ENCODE assay signal across 27 cellular contexts in genomic region chr1:26189751-26190275, GRCh38. TPM values are rescaled to one million over a fixed set of nuclear protein-coding genes. Genes with fewer than 3 reads are reported as not detected.
DNase-seq lines count a peak whose midpoint lies in the region; ATAC-seq, FAIRE-seq and TF ChIP-seq lines count a peak whose summit lies in the region.
"Had no signal": no experiment of that assay in that cellular context is flagged by ENCODE, and none has a peak within 500 bp of the region (broad histone marks: within the 10 kb centered on the region; RNA-seq: fewer than 3 reads in every experiment).

No MANE protein-coding gene starts in this region.

- no peak for TF ChIP-seq POLR2A in H1 (IDR thresholded peaks at IDR 0.05; ENCODE audit: control extremely low read depth in 1 of 2, low read depth in 2 of 2, low read length in 2 of 2)

- H2AK5ac ChIP-seq in H1 (ENCODE audit: low read depth, low read length): no peak overlapping the region

- WGBS in SK-N-SH (ENCODE audit: low lambda C conversion rate): 64% methylated on average over 5 of the region's 7 CpGs
- WGBS in H1 (ENCODE audit: extremely low coverage in 1 of 2, insufficient coverage in 1 of 2, insufficient read length in 1 of 2, insufficient replicate concordance in 2 of 2, low coverage in 1 of 2, low lambda C conversion rate in 2 of 2, missing lambda C conversion rate in 1 of 2), 2 experiments: 92% methylated on average over 7 of the region's 7 CpGs; no CpG with 5 or more reads in 1 of the 2 experiments
- 67 to 75% (median 72%) methylated on average over 7 of the region's 7 CpGs for WGBS in psoas muscle, 3 donors

- H3K23ac ChIP-seq in H1 (ENCODE audit: insufficient read length): no peak overlapping the region

- H2BK120ac ChIP-seq in H1 (replicated peaks; ENCODE audit: low read depth, low read length): no peak overlapping the region

- H3K4me1 ChIP-seq in SK-N-SH (ENCODE audit: control insufficient read depth in 1 of 2, insufficient read depth in 2 of 2, low read depth in 1 of 2, low read length in 1 of 2): no peaks in the 10 kb centered on the region
- peaks cover 0 to 7% (median 2%) of the 10 kb centered on the region in 4 experiments; a peak in 3 of 7 replicates for H3K4me1 ChIP-seq in H1 (replicated peaks in 1 of 4; ENCODE audit: control insufficient read depth in 3 of 4, insufficient read depth in 4 of 4, low read length in 3 of 4)
- H3K4me1 ChIP-seq in psoas muscle: no peaks in the 10 kb centered on the region
- H3K4me1 ChIP-seq: heart left ventricle, left ventricle myocardium inferior, upper lobe of right lung had no signal

- no peak overlapping the region for H3K27ac Mint-ChIP-seq in natural killer cell
- H3K27ac Mint-ChIP-seq: activated naive CD4-positive, alpha-beta T cell treated with anti-CD3 and anti-CD28 coated beads for 36 hours; immature natural killer cell; natural killer cell treated with Interleukin-12 subunit alpha and Interleukin-12 subunit beta and Interleukin-15 and Interleukin-18, amount 100 ng/mL, for 72 hours; T-helper 17 cell had no signal

- H3K23me2 ChIP-seq in H1 (ENCODE audit: low read depth, low read length): no peaks in the 10 kb centered on the region

- H3K27ac ChIP-seq in SK-N-SH (ENCODE audit: low read depth in 2 of 2, low read length in 1 of 2) (no peak overlapping the region), H1 (ENCODE audit: low read depth, low read length) (no peak overlapping the region), psoas muscle (no peak overlapping the region)
- H3K27ac ChIP-seq: heart left ventricle, left ventricle myocardium inferior, upper lobe of right lung had no signal

- no peaks in the 10 kb centered on the region for H3K79me1 ChIP-seq in H1 (ENCODE audit: low read depth, low read length)

- no peak overlapping the region for H3K56ac ChIP-seq in H1 (replicated peaks; ENCODE audit: insufficient read length, low read depth, low read length)

- H3K36me3 Mint-ChIP-seq in natural killer cell: no peaks in the 10 kb centered on the region
- H3K36me3 Mint-ChIP-seq: natural killer cell treated with Interleukin-12 subunit alpha and Interleukin-12 subunit beta and Interleukin-15 and Interleukin-18, amount 100 ng/mL, for 72 hours had no signal

- ATAC-seq in SK-N-SH treated with all-trans-retinoic acid at 6 μM for 48 hours (no peak), psoas muscle (peak in 3 of 4 donors; percentile 17 to 45 (median 26)), natural killer cell (no peak)
- ATAC-seq: natural killer cell treated with Interleukin-12 subunit alpha and Interleukin-12 subunit beta and Interleukin-15 and Interleukin-18, amount 100 ng/mL, for 72 hours; T-helper 17 cell had no signal

- no peak overlapping the region; the same call in 1 of the 2 replicates for H4K8ac ChIP-seq in H1 (ENCODE audit: extremely low read depth, insufficient read depth, low read length)

- H3K4me3 Mint-ChIP-seq in natural killer cell: no peak overlapping the region
- H3K4me3 Mint-ChIP-seq: activated naive CD4-positive, alpha-beta T cell treated with anti-CD3 and anti-CD28 coated beads for 36 hours; immature natural killer cell; natural killer cell treated with Interleukin-12 subunit alpha and Interleukin-12 subunit beta and Interleukin-15 and Interleukin-18, amount 100 ng/mL, for 72 hours; T-helper 17 cell had no signal

- DNase-seq in SK-N-SH (no peak), H1 (ENCODE audit: low read depth in 1 of 2, low spot score in 2 of 2) (no peak), psoas muscle (no peak), AG08395 (ENCODE audit: low spot score) (no peak), natural killer cell (no peak)
- DNase-seq: activated CD4-positive, alpha-beta T cell treated with anti-CD3 and anti-CD28 coated beads for 4 hours; activated naive CD4-positive, alpha-beta T cell treated with anti-CD3 and anti-CD28 coated beads for 36 hours; activated T-cell treated with anti-CD3 and anti-CD28 coated beads, Interleukin-2, amount 50 U/mL, for 48 hours; caudate nucleus; heart left ventricle; immature natural killer cell; IMR-90; left ventricle myocardium inferior; MM.1S; NCI-H2107; NK-92 treated with Interleukin-12 subunit alpha and Interleukin-12 subunit beta, amount 100 ng/mL, for 24 hours; stimulated activated CD8-positive, alpha-beta memory T cell treated with anti-CD3 and anti-CD28 coated beads, Interleukin-4, amount 100 ng/mL, for 48 hours; T-helper 17 cell; upper lobe of right lung had no signal

- intact Hi-C loops in psoas muscle (cut with DNase I) (no loop called here), natural killer cell (cut with micrococcal nuclease) (no loop called here)

- no peak overlapping the region for H3K4me2 ChIP-seq in SK-N-SH
- 0 out of 4 replicates have a peak overlapping the region, but pooled peaks of 1 of the 2 experiments have one; percentile 29 for H3K4me2 ChIP-seq in H1 (ENCODE audit: insufficient read depth in 1 of 2, low read depth in 2 of 2, low read length in 2 of 2)

- H2BK12ac ChIP-seq in H1 (ENCODE audit: low read depth, low read length): peak overlapping the region; percentile 32; the same call in 1 of the 2 replicates

- H4K5ac ChIP-seq in H1 (ENCODE audit: insufficient read length, low read depth, low read length): no peak overlapping the region

- POLR2A ChIA-PET in SK-N-SH (lab: Yijun Ruan, JAX) (no interaction called here), H1 (lab: Charles Lee; ENCODE audit: partially characterized antibody) (interaction anchor here (0.6 to 3.2 kb wide), 14 partner anchors 9 to 298 kb away, joined by 3 to 22 read pairs (median 4); partner anchors contain the start of genes CEP85, CNKSR1, SH3BGRL3 and ZNF593)

- H3K79me2 ChIP-seq in SK-N-SH (ENCODE audit: insufficient read depth) (no peaks in the 10 kb centered on the region), H1 (ENCODE audit: control insufficient read depth in 1 of 2, insufficient read depth in 2 of 2, low read length in 2 of 2) (no peaks in the 10 kb centered on the region)

- no peak for FAIRE-seq in H1 (lab: Jason Lieb, UNC)
- FAIRE-seq: endothelial cell of umbilical vein, GM12891 had no signal

- no peak overlapping the region for H3K4me3 ChIP-seq in SK-N-SH (ENCODE audit: low read depth in 2 of 2, low read length in 1 of 2)
- H3K4me3 ChIP-seq in H1 (ENCODE audit: extremely low read depth in 1 of 4, insufficient read depth in 2 of 4, low read depth in 3 of 4, low read length in 4 of 4): no peak overlapping the region
- no peak overlapping the region for H3K4me3 ChIP-seq in psoas muscle
- H3K4me3 ChIP-seq: heart left ventricle, left ventricle myocardium inferior, upper lobe of right lung had no signal

- H3K14ac ChIP-seq in H1 (ENCODE audit: insufficient read length): no peak overlapping the region

- no peak overlapping the region for H3K9ac ChIP-seq in SK-N-SH
- H3K9ac ChIP-seq in H1 (replicated peaks in 1 of 4; ENCODE audit: extremely low read depth in 1 of 4, low read depth in 3 of 4, low read length in 3 of 4): no peak overlapping the region

- no peak overlapping the region for H2BK15ac ChIP-seq in H1 (ENCODE audit: low read length)

- no peak for TF ChIP-seq RAD21 in SK-N-SH (IDR thresholded peaks at IDR 0.05; ENCODE audit: low read length)
- TF ChIP-seq RAD21 in H1 (IDR thresholded peaks at IDR 0.05 in 1 of 2, conservative IDR thresholded peaks at IDR 0.05 in 1 of 2; ENCODE audit: low read depth in 2 of 2, low read length in 2 of 2): no peak

- no peaks in the 10 kb centered on the region; the same call in 1 of the 2 replicates for H3K27me3 ChIP-seq in SK-N-SH (ENCODE audit: insufficient read depth)
- H3K27me3 ChIP-seq in H1 (replicated peaks in 1 of 4; ENCODE audit: control insufficient read depth in 3 of 4, extremely low read depth in 1 of 4, insufficient read depth in 3 of 4, low read length in 3 of 4): no peaks in the 10 kb centered on the region
- no peaks in the 10 kb centered on the region for H3K27me3 ChIP-seq in psoas muscle (ENCODE audit: insufficient read depth in 3 of 3, low read length in 2 of 3)
- H3K27me3 ChIP-seq: heart left ventricle, upper lobe of right lung had no signal

- H3K27me3 Mint-ChIP-seq in natural killer cell (ENCODE audit: low read depth in 2 of 2): peaks cover 0 to 3% of the 10 kb centered on the region in 2 donors
- H3K27me3 Mint-ChIP-seq: T-helper 17 cell had no signal

- H2AFZ ChIP-seq in SK-N-SH (ENCODE audit: low read depth) (no peak overlapping the region), H1 (ENCODE audit: low read length) (no peak overlapping the region)

- H4K20me1 ChIP-seq in SK-N-SH (ENCODE audit: insufficient read depth) (no peaks in the 10 kb centered on the region), H1 (replicated peaks in 1 of 2; ENCODE audit: control insufficient read depth in 1 of 2, insufficient read depth in 2 of 2, low read length in 2 of 2) (no peaks in the 10 kb centered on the region)

- H3K18ac ChIP-seq in H1 (ENCODE audit: extremely low read depth, low read length): no peak overlapping the region

- H3K36me3 ChIP-seq in SK-N-SH (replicated peaks in 1 of 2; ENCODE audit: control insufficient read depth in 1 of 2, insufficient read depth in 2 of 2, low read length in 1 of 2) (no peaks in the 10 kb centered on the region), H1 (ENCODE audit: control insufficient read depth in 2 of 4, insufficient read depth in 4 of 4, low read length in 3 of 4) (peaks cover 0 to 10% (median 1%) of the 10 kb centered on the region in 4 experiments; a peak in 3 of 8 replicates), psoas muscle (ENCODE audit: insufficient read depth in 1 of 2, low read depth in 1 of 2) (peaks cover 0 to 51% of the 10 kb centered on the region in 2 donors)
- H3K36me3 ChIP-seq: heart left ventricle, upper lobe of right lung had no signal

- H3K9me3 ChIP-seq in SK-N-SH: no peaks in the 10 kb centered on the region
- no peaks in the 10 kb centered on the region for H3K9me3 ChIP-seq in H1 (ENCODE audit: insufficient read depth in 2 of 2, low read depth in 1 of 2, low read length in 1 of 2)
- no peaks in the 10 kb centered on the region for H3K9me3 ChIP-seq in psoas muscle
- H3K9me3 ChIP-seq: heart left ventricle, left ventricle myocardium inferior, upper lobe of right lung had no signal

- H3K4ac ChIP-seq in H1 (replicated peaks; ENCODE audit: insufficient read length, low read depth, low read length): no peak overlapping the region

- no peak overlapping the region for H2BK5ac ChIP-seq in H1 (ENCODE audit: low read depth, low read length)

- H3F3A ChIP-seq in SK-N-SH (replicated peaks; ENCODE audit: insufficient read depth): no peaks in the 10 kb centered on the region

- H2BK20ac ChIP-seq in H1 (ENCODE audit: low read length): no peak overlapping the region

- peak overlapping the region; percentile 67 for H4K91ac ChIP-seq in H1 (replicated peaks; ENCODE audit: insufficient read length, low read length)

- peak; percentile 7; the same call in 1 of the 2 replicates for TF ChIP-seq CTCF in SK-N-SH (IDR thresholded peaks at IDR 0.05)
- TF ChIP-seq CTCF in H1 (IDR thresholded peaks at IDR 0.05; ENCODE audit: control extremely low read depth in 1 of 3, insufficient read depth in 1 of 3, low read depth in 1 of 3, low read length in 3 of 3): no peak
- TF ChIP-seq CTCF in psoas muscle (IDR thresholded peaks at IDR 0.05): no peak
- TF ChIP-seq CTCF in natural killer cell (IDR thresholded peaks at IDR 0.05): no peak

- H3K9me2 ChIP-seq in SK-N-SH: no peaks in the 10 kb centered on the region

- H3K4me1 Mint-ChIP-seq in natural killer cell: peaks cover 0 to 4% of the 10 kb centered on the region in 2 donors
- H3K4me1 Mint-ChIP-seq: immature natural killer cell had no signal

- CTCF ChIA-PET in SK-N-SH (lab: Yijun Ruan, JAX): interaction anchor here (1.0 to 1.9 kb wide), 3 partner anchors 13 to 20 kb away, joined by 3 to 4 read pairs (median 4); partner anchors contain the start of gene ZNF593
- CTCF ChIA-PET in H1 (lab: Charles Lee; ENCODE audit: partially characterized antibody): interaction anchor here (0.6 to 12.6 kb wide), 35 partner anchors 10 to 174 kb away, joined by 3 to 159 read pairs (median 5); partner anchors contain the start of genes C1orf232, CD52, CEP85 and CNKSR1

- no peaks in the 10 kb centered on the region for H3K9me3 Mint-ChIP-seq in natural killer cell
- H3K9me3 Mint-ChIP-seq: activated naive CD4-positive, alpha-beta T cell treated with anti-CD3 and anti-CD28 coated beads for 36 hours; immature natural killer cell; natural killer cell treated with Interleukin-12 subunit alpha and Interleukin-12 subunit beta and Interleukin-15 and Interleukin-18, amount 100 ng/mL, for 72 hours had no signal

- TF ChIP-seq EP300 in SK-N-SH (IDR thresholded peaks at IDR 0.05; ENCODE audit: borderline replicate concordance in 1 of 2, low read depth in 1 of 2, low read length in 1 of 2) (no peak), H1 (IDR thresholded peaks at IDR 0.05; ENCODE audit: borderline replicate concordance in 1 of 2, low read depth in 2 of 2, low read length in 2 of 2) (no peak)

RNA-seq across cellular contexts. Expression of gene CATSPER4, which starts 0.6 kb away (rescaled TPM):
- polyA plus RNA-seq in SK-N-SH (2012; rRNA removed): not detected in 2 replicates
- not detected in 2 replicates for polyA plus RNA-seq in SK-N-SH (2012; cell fraction: cytosol; rRNA removed)
- not detected in 2 replicates for polyA plus RNA-seq in SK-N-SH (2012; cell fraction: nucleus; rRNA removed)
- total RNA-seq in H1 (2021; fragmentation: NEBNext Ultra II Directional; extraction: Animal tissue kit (Norgen Biotek cat#: 25700)): 0.65 and 0.90 TPM in 2 replicates
- polyA plus RNA-seq in H1 (2011; rRNA removed): 0.83 TPM in 2 replicates
- polyA plus RNA-seq in H1 (2011; cell fraction: cytosol; rRNA removed): 1.1 TPM
- 1.9 TPM for polyA plus RNA-seq in H1 (2011; cell fraction: nucleus; rRNA removed)
- polyA plus RNA-seq in H1 (2012, experiment 1 of 2): 0.38 to 0.86 TPM (median 0.69 TPM) in 3 of 4 replicates, not detected in the other
- 0.24 TPM for polyA plus RNA-seq in H1 (2012, experiment 2 of 2)
- polyA plus RNA-seq in H1 (2013, experiment 1 of 2): 0.57 TPM
- 0.59 TPM for polyA plus RNA-seq in H1 (2013, experiment 2 of 2)
- polyA minus RNA-seq in H1 (2011; rRNA and poly(A)+ RNA removed): 0.73 and 0.79 TPM in 2 replicates
- not detected for polyA minus RNA-seq in H1 (2011; cell fraction: cytosol; rRNA and poly(A)+ RNA removed)
- 0.80 TPM for polyA minus RNA-seq in H1 (2011; cell fraction: nucleus; rRNA and poly(A)+ RNA removed)
- total RNA-seq in psoas muscle: under 1 TPM in 1 of 4 donors, not detected in 3; 0.24 TPM
- polyA plus RNA-seq in psoas muscle: under 1 TPM in 1 of 3 donors, not detected in 2; 0.01 TPM
- total RNA-seq in natural killer cell: not detected
- total RNA-seq: activated naive CD4-positive, alpha-beta T cell treated with anti-CD3 and anti-CD28 coated beads for 36 hours; dermis blood vessel endothelial cell; endothelial cell of umbilical vein; heart left ventricle; IMR-90; left ventricle myocardium inferior; natural killer cell treated with Interleukin-12 subunit alpha and Interleukin-12 subunit beta and Interleukin-15 and Interleukin-18, amount 100 ng/mL, for 72 hours; NCI-H460; SK-MEL-5; subcutaneous adipose tissue; T-helper 17 cell; upper lobe of right lung had no signal
- polyA plus RNA-seq: endothelial cell of umbilical vein, heart left ventricle, immature natural killer cell, IMR-90 had no signal

RNA-seq across cellular contexts. Expression of gene CNKSR1, which starts 12.5 kb away (rescaled TPM):
- polyA plus RNA-seq in SK-N-SH (2012; rRNA removed) (0.49 and 0.58 TPM in 2 replicates), H1 (2011; rRNA removed) (13.9 and 20.9 TPM in 2 replicates), psoas muscle (10 to 100 TPM; 11.0 to 45.3 (median 24.5) TPM)
- 0.26 and 0.30 TPM in 2 replicates for polyA plus RNA-seq in SK-N-SH (2012; cell fraction: cytosol; rRNA removed)
- polyA plus RNA-seq in SK-N-SH (2012; cell fraction: nucleus; rRNA removed): 3.3 and 4.2 TPM in 2 replicates
- 13.0 and 14.5 TPM in 2 replicates for total RNA-seq in H1 (2021; fragmentation: NEBNext Ultra II Directional; extraction: Animal tissue kit (Norgen Biotek cat#: 25700))
- polyA plus RNA-seq in H1 (2011; cell fraction: cytosol; rRNA removed): 13.7 TPM
- polyA plus RNA-seq in H1 (2011; cell fraction: nucleus; rRNA removed): 51.9 TPM
- 15.3 to 22.8 TPM (median 18.2 TPM) in 4 replicates for polyA plus RNA-seq in H1 (2012, experiment 1 of 2)
- 19.1 TPM for polyA plus RNA-seq in H1 (2012, experiment 2 of 2)
- 8.6 TPM for polyA plus RNA-seq in H1 (2013, experiment 1 of 2)
- 6.8 TPM for polyA plus RNA-seq in H1 (2013, experiment 2 of 2)
- 10.4 and 12.2 TPM in 2 replicates for polyA minus RNA-seq in H1 (2011; rRNA and poly(A)+ RNA removed)
- polyA minus RNA-seq in H1 (2011; cell fraction: cytosol; rRNA and poly(A)+ RNA removed): 9.7 TPM
- polyA minus RNA-seq in H1 (2011; cell fraction: nucleus; rRNA and poly(A)+ RNA removed): 19.8 TPM
- total RNA-seq in psoas muscle (10 to 100 TPM; 54.8 to 90.4 (median 73.0) TPM), natural killer cell (1 to 10 TPM in 2 of 3 donors, under 1 TPM in 1; 0.89 to 1.9 (median 1.0) TPM)
- total RNA-seq: dermis blood vessel endothelial cell, endothelial cell of umbilical vein, IMR-90 had no signal
- polyA plus RNA-seq: immature natural killer cell had no signal

RNA-seq across cellular contexts. Expression of gene ZNF593OS, which starts 18.2 kb away (rescaled TPM):
- polyA plus RNA-seq in SK-N-SH (2012; rRNA removed): not detected in 2 replicates
- polyA plus RNA-seq in SK-N-SH (2012; cell fraction: cytosol; rRNA removed): 0.04 and 0.05 TPM in 2 replicates
- polyA plus RNA-seq in SK-N-SH (2012; cell fraction: nucleus; rRNA removed): 0.10 TPM in 1 of 2 replicates, not detected in the other
- not detected in 2 replicates for total RNA-seq in H1 (2021; fragmentation: NEBNext Ultra II Directional; extraction: Animal tissue kit (Norgen Biotek cat#: 25700))
- polyA plus RNA-seq in H1 (2011; rRNA removed): not detected in 2 replicates
- not detected for polyA plus RNA-seq in H1 (2011; cell fraction: cytosol; rRNA removed)
- polyA plus RNA-seq in H1 (2011; cell fraction: nucleus; rRNA removed): not detected
- polyA plus RNA-seq in H1 (2012, experiment 1 of 2): 1.1 to 1.8 TPM (median 1.5 TPM) in 4 replicates
- 1.3 TPM for polyA plus RNA-seq in H1 (2012, experiment 2 of 2)
- polyA plus RNA-seq in H1 (2013, experiment 1 of 2): 0.06 TPM
- not detected for polyA plus RNA-seq in H1 (2013, experiment 2 of 2)
- polyA minus RNA-seq in H1 (2011; rRNA and poly(A)+ RNA removed): not detected in 2 replicates
- not detected for polyA minus RNA-seq in H1 (2011; cell fraction: cytosol; rRNA and poly(A)+ RNA removed)
- polyA minus RNA-seq in H1 (2011; cell fraction: nucleus; rRNA and poly(A)+ RNA removed): not detected
- 1 to 10 TPM; 1.6 to 4.2 (median 2.9) TPM for total RNA-seq in psoas muscle
- under 1 TPM; 0.16 to 0.70 (median 0.44) TPM for polyA plus RNA-seq in psoas muscle
- total RNA-seq in natural killer cell: not detected
- total RNA-seq: activated naive CD4-positive, alpha-beta T cell treated with anti-CD3 and anti-CD28 coated beads for 36 hours; dermis blood vessel endothelial cell; endothelial cell of umbilical vein; heart left ventricle; IMR-90; left ventricle myocardium inferior; natural killer cell treated with Interleukin-12 subunit alpha and Interleukin-12 subunit beta and Interleukin-15 and Interleukin-18, amount 100 ng/mL, for 72 hours; NCI-H460; SK-MEL-5; subcutaneous adipose tissue; T-helper 17 cell; upper lobe of right lung had no signal
- polyA plus RNA-seq: endothelial cell of umbilical vein, heart left ventricle, IMR-90 had no signal

RNA-seq across cellular contexts. Expression of gene ZNF593, which starts 20.1 kb away (rescaled TPM):
- 58.7 and 64.8 TPM in 2 replicates for polyA plus RNA-seq in SK-N-SH (2012; rRNA removed)
- 39.5 and 50.3 TPM in 2 replicates for polyA plus RNA-seq in SK-N-SH (2012; cell fraction: cytosol; rRNA removed)
- polyA plus RNA-seq in SK-N-SH (2012; cell fraction: nucleus; rRNA removed): 33.5 and 78.6 TPM in 2 replicates
- total RNA-seq in H1 (2021; fragmentation: NEBNext Ultra II Directional; extraction: Animal tissue kit (Norgen Biotek cat#: 25700)): 38.2 and 40.2 TPM in 2 replicates
- 68.0 and 112 TPM in 2 replicates for polyA plus RNA-seq in H1 (2011; rRNA removed)
- polyA plus RNA-seq in H1 (2011; cell fraction: cytosol; rRNA removed): 65.2 TPM
- polyA plus RNA-seq in H1 (2011; cell fraction: nucleus; rRNA removed): 68.8 TPM
- 30.0 to 45.2 TPM (median 40.4 TPM) in 4 replicates for polyA plus RNA-seq in H1 (2012, experiment 1 of 2)
- 44.4 TPM for polyA plus RNA-seq in H1 (2012, experiment 2 of 2)
- 43.1 TPM for polyA plus RNA-seq in H1 (2013, experiment 1 of 2)
- 43.4 TPM for polyA plus RNA-seq in H1 (2013, experiment 2 of 2)
- polyA minus RNA-seq in H1 (2011; rRNA and poly(A)+ RNA removed): 3.6 and 9.2 TPM in 2 replicates
- polyA minus RNA-seq in H1 (2011; cell fraction: cytosol; rRNA and poly(A)+ RNA removed): 21.4 TPM
- 19.9 TPM for polyA minus RNA-seq in H1 (2011; cell fraction: nucleus; rRNA and poly(A)+ RNA removed)
- 100 to 1,000 TPM in 1 of 4 donors, 10 to 100 TPM in 3; 75.2 to 116 (median 78.3) TPM for total RNA-seq in psoas muscle
- polyA plus RNA-seq in psoas muscle: 100 to 1,000 TPM in 2 of 3 donors, 10 to 100 TPM in 1; 65.7 to 236 (median 162) TPM
- 10 to 100 TPM in 2 of 3 donors, 1 to 10 TPM in 1; 8.6 to 17.8 (median 15.6) TPM for total RNA-seq in natural killer cell

RNA-seq across cellular contexts. Expression of gene C1orf232, which starts 21.1 kb away (rescaled TPM):
- polyA plus RNA-seq in SK-N-SH (2012; rRNA removed): not detected in 2 replicates
- not detected in 2 replicates for polyA plus RNA-seq in SK-N-SH (2012; cell fraction: cytosol; rRNA removed)
- polyA plus RNA-seq in SK-N-SH (2012; cell fraction: nucleus; rRNA removed): not detected in 2 replicates
- not detected in 2 replicates for total RNA-seq in H1 (2021; fragmentation: NEBNext Ultra II Directional; extraction: Animal tissue kit (Norgen Biotek cat#: 25700))
- not detected in 2 replicates for polyA plus RNA-seq in H1 (2011; rRNA removed)
- not detected for polyA plus RNA-seq in H1 (2011; cell fraction: cytosol; rRNA removed)
- polyA plus RNA-seq in H1 (2011; cell fraction: nucleus; rRNA removed): not detected
- polyA plus RNA-seq in H1 (2012, experiment 1 of 2): not detected in 4 replicates
- not detected for polyA plus RNA-seq in H1 (2012, experiment 2 of 2)
- not detected for polyA plus RNA-seq in H1 (2013, experiment 1 of 2)
- not detected for polyA plus RNA-seq in H1 (2013, experiment 2 of 2)
- polyA minus RNA-seq in H1 (2011; rRNA and poly(A)+ RNA removed): not detected in 2 replicates
- not detected for polyA minus RNA-seq in H1 (2011; cell fraction: cytosol; rRNA and poly(A)+ RNA removed)
- not detected for polyA minus RNA-seq in H1 (2011; cell fraction: nucleus; rRNA and poly(A)+ RNA removed)
- not detected for total RNA-seq in psoas muscle
- polyA plus RNA-seq in psoas muscle: not detected
- total RNA-seq in natural killer cell: not detected
- total RNA-seq: activated naive CD4-positive, alpha-beta T cell treated with anti-CD3 and anti-CD28 coated beads for 36 hours; dermis blood vessel endothelial cell; endothelial cell of umbilical vein; heart left ventricle; IMR-90; left ventricle myocardium inferior; natural killer cell treated with Interleukin-12 subunit alpha and Interleukin-12 subunit beta and Interleukin-15 and Interleukin-18, amount 100 ng/mL, for 72 hours; NCI-H460; SK-MEL-5; subcutaneous adipose tissue; T-helper 17 cell; upper lobe of right lung had no signal
- polyA plus RNA-seq: endothelial cell of umbilical vein, heart left ventricle, immature natural killer cell, IMR-90 had no signal

Comparison
In these comparisons a context has a peak if more than half of its experiments do, and no peak if none do; other contexts are left out.
1. ATAC-seq: peak in psoas muscle (3 of 4); none in SK-N-SH treated with all-trans-retinoic acid at 6 μM for 48 hours (single experiment) and natural killer cell (0 of 3).
2. Of the 17 proteins assayed by ChIP-seq in both H1 and SK-N-SH: peak only in H1: none; only in SK-N-SH: CTCF; in both: none; in neither: 16.